In the genomic region with DNA sequence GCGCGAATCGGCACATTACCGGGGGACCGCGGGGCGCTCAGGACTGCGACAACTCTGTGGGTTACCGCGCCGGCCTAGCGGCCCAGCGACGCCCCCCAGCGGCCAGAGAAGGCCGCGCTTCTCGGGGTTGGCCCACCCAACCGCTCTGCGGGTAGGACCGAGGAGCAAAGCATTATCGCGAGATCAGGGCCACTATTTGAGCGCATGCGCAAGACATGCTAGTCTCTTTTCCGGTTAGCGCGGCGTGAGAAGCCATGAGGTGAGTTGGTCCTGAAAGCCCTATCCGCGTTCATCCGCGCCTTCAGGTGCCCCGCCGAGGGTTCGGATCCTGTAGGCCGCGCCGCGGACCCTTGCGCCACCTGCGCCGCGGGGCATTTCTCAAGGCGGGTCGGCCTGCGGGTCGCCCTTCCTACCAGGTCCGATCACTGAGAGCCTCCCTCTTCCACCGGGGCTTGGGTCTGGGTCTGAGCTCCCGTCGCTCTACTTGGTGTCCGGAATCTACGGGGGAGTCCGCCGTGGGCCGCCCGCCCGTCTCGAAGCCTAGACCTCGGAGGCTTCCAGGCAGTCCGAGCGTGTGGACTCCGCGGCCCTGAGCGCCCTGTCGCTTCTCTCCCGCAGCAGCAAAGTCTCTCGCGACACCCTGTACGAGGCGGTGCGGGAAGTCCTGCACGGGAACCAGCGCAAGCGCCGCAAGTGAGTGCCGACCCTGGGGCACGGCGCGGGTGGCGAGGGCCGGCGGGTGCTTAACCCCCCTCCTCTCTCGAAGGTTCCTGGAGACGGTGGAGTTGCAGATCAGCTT, we compare ENCODE assay signal across 1 cellular context.
TF ChIP-seq lines count a peak whose summit lies in the region.

Gene RPL10A, plus strand, starts transcription at position 221 of the 799 bp plus-strand sequence. Its CDS starts 34 bp downstream, at position 255.

TF ChIP-seq in K562, 482 proteins besides CTCF, POLR2A, EP300 and RAD21 (continued from another document and continues in another):
- TF ChIP-seq, protein P1, sequence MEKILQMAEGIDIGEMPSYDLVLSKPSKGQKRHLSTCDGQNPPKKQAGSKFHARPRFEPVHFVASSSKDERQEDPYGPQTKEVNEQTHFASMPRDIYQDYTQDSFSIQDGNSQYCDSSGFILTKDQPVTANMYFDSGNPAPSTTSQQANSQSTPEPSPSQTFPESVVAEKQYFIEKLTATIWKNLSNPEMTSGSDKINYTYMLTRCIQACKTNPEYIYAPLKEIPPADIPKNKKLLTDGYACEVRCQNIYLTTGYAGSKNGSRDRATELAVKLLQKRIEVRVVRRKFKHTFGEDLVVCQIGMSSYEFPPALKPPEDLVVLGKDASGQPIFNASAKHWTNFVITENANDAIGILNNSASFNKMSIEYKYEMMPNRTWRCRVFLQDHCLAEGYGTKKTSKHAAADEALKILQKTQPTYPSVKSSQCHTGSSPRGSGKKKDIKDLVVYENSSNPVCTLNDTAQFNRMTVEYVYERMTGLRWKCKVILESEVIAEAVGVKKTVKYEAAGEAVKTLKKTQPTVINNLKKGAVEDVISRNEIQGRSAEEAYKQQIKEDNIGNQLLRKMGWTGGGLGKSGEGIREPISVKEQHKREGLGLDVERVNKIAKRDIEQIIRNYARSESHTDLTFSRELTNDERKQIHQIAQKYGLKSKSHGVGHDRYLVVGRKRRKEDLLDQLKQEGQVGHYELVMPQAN (IDR thresholded peaks at IDR 0.05; ENCODE audit: borderline replicate concordance) = peak; percentile 96
- TF ChIP-seq, protein P2, sequence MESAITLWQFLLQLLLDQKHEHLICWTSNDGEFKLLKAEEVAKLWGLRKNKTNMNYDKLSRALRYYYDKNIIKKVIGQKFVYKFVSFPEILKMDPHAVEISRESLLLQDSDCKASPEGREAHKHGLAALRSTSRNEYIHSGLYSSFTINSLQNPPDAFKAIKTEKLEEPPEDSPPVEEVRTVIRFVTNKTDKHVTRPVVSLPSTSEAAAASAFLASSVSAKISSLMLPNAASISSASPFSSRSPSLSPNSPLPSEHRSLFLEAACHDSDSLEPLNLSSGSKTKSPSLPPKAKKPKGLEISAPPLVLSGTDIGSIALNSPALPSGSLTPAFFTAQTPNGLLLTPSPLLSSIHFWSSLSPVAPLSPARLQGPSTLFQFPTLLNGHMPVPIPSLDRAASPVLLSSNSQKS (CRISPR knock-in tag; IDR thresholded peaks at IDR 0.05) = no peak
- TF ChIP-seq SUPT5H (IDR thresholded peaks at IDR 0.05) (peak; percentile 100), ZZZ3 (IDR thresholded peaks at IDR 0.05) (peak; percentile 98), BRD9 (IDR thresholded peaks at IDR 0.05; ENCODE audit: low read depth, partially characterized antibody) (peak; percentile 98), RBM39 (optimal IDR thresholded peaks at IDR 0.05; ENCODE audit: low read depth, low read length) (peak; percentile 72), NFIC (IDR thresholded peaks at IDR 0.05) (peak; percentile 79), HMGN3 (IDR thresholded peaks at IDR 0.05; ENCODE audit: borderline replicate concordance, extremely low read depth, insufficient read length, low read depth, low read length) (peak; percentile 89), RB1 (IDR thresholded peaks at IDR 0.05; ENCODE audit: low read depth) (peak; percentile 97), ZNF609 (CRISPR knock-in tag; IDR thresholded peaks at IDR 0.05; ENCODE audit: borderline replicate concordance) (peak; percentile 51; the same call in 1 of the 2 replicates), E2F8 (IDR thresholded peaks at IDR 0.05; ENCODE audit: low read depth, partially characterized antibody) (no peak), ZNF232 (CRISPR knock-in tag; IDR thresholded peaks at IDR 0.05) (0 out of 2 replicates have a peak, but pooled peaks have one; percentile 73), ZNF175 (CRISPR knock-in tag; IDR thresholded peaks at IDR 0.05; ENCODE audit: low read depth) (no peak), NR3C1 (CRISPR knock-in tag; IDR thresholded peaks at IDR 0.05) (0 out of 2 replicates have a peak, but pooled peaks have one; percentile 65), ZFPM2 (CRISPR knock-in tag; IDR thresholded peaks at IDR 0.05) (0 out of 2 replicates have a peak, but pooled peaks have one; percentile 37), TRIM28 (IDR thresholded peaks at IDR 0.05) (peak; percentile 76), SRSF9 (IDR thresholded peaks at IDR 0.05; ENCODE audit: borderline replicate concordance, low read depth, low read length) (no peak), CCNT2 (IDR thresholded peaks at IDR 0.05; ENCODE audit: borderline replicate concordance, extremely low read depth, insufficient read length, low read depth, low read length) (peak; percentile 87), KDM4B (IDR thresholded peaks at IDR 0.05; ENCODE audit: borderline replicate concordance in 2 of 2, low read depth in 1 of 2) (no peak; a peak in 1 of 4 replicates)
- TF ChIP-seq, protein P3, sequence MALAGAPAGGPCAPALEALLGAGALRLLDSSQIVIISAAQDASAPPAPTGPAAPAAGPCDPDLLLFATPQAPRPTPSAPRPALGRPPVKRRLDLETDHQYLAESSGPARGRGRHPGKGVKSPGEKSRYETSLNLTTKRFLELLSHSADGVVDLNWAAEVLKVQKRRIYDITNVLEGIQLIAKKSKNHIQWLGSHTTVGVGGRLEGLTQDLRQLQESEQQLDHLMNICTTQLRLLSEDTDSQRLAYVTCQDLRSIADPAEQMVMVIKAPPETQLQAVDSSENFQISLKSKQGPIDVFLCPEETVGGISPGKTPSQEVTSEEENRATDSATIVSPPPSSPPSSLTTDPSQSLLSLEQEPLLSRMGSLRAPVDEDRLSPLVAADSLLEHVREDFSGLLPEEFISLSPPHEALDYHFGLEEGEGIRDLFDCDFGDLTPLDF (CRISPR knock-in tag; IDR thresholded peaks at IDR 0.05) = peak; percentile 94
- TF ChIP-seq, protein P4, sequence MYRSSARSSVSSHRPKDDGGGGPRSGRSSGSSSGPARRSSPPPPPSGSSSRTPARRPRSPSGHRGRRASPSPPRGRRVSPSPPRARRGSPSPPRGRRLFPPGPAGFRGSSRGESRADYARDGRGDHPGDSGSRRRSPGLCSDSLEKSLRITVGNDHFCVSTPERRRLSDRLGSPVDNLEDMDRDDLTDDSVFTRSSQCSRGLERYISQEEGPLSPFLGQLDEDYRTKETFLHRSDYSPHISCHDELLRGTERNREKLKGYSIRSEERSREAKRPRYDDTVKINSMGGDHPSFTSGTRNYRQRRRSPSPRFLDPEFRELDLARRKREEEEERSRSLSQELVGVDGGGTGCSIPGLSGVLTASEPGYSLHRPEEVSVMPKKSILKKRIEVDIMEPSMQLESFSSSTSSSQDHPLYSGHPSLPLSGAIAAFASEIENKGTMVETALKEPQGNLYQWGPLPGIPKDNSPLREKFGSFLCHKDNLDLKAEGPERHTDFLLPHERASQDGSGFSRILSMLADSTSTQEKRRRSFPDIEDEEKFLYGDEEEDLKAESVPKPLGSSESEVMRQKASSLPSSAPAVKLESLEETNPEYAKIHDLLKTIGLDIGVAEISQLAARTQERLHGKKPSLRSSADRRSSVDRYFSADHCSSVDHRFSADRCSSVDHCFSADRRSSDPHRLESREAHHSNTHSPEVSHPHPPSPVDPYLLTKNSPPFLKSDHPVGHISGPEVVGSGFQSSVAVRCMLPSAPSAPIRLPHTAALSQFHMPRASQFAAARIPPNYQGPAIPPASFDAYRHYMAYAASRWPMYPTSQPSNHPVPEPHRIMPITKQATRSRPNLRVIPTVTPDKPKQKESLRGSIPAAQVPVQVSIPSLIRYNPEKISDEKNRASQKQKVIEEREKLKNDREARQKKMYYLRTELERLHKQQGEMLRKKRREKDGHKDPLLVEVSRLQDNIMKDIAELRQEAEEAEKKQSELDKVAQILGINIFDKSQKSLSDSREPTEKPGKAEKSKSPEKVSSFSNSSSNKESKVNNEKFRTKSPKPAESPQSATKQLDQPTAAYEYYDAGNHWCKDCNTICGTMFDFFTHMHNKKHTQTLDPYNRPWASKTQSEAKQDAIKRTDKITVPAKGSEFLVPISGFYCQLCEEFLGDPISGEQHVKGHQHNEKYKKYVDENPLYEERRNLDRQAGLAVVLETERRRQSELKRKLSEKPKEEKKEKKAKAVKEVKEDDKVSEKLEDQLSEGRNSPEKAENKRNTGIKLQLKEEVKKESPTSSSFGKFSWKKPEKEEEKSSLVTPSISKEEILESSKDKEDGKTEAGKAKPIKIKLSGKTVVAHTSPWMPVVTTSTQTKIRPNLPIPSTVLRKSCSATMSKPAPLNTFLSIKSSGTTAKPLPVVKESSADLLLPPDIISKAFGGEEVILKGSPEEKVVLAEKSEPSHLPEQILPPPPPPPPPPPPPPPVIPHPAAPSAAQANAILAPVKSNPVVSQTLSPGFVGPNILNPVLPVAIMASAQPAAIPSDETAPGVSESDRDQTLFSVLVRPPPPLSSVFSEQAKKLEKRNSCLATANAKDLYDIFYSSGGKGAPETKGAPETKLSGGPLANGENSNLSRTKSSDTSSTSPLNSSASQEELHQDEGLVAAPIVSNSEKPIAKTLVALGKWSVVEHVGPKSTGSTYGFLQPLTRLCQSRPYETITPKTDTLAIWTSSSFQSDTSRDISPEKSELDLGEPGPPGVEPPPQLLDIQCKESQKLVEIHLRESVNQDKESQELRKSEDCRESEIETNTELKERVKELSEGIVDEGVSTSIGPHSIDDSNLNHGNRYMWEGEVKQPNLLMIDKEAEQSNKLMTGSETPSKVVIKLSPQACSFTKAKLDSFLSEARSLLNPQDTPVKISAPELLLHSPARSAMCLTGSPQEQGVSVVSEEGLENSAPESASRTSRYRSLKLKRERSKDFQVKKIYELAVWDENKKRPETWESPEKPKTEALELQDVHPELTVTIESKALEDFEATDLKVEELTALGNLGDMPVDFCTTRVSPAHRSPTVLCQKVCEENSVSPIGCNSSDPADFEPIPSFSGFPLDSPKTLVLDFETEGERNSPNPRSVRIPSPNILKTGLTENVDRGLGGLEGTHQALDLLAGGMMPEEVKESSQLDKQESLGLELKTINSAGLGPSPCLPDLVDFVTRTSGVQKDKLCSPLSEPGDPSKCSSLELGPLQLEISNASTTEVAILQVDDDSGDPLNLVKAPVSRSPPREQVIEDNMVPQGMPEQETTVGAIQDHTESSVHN (IDR thresholded peaks at IDR 0.05; ENCODE audit: borderline replicate concordance in 1 of 2, low read depth in 1 of 2) = peak in 1 of 2 experiments; percentile 66; a peak in 1 of 4 replicates
- TF ChIP-seq, protein P5, sequence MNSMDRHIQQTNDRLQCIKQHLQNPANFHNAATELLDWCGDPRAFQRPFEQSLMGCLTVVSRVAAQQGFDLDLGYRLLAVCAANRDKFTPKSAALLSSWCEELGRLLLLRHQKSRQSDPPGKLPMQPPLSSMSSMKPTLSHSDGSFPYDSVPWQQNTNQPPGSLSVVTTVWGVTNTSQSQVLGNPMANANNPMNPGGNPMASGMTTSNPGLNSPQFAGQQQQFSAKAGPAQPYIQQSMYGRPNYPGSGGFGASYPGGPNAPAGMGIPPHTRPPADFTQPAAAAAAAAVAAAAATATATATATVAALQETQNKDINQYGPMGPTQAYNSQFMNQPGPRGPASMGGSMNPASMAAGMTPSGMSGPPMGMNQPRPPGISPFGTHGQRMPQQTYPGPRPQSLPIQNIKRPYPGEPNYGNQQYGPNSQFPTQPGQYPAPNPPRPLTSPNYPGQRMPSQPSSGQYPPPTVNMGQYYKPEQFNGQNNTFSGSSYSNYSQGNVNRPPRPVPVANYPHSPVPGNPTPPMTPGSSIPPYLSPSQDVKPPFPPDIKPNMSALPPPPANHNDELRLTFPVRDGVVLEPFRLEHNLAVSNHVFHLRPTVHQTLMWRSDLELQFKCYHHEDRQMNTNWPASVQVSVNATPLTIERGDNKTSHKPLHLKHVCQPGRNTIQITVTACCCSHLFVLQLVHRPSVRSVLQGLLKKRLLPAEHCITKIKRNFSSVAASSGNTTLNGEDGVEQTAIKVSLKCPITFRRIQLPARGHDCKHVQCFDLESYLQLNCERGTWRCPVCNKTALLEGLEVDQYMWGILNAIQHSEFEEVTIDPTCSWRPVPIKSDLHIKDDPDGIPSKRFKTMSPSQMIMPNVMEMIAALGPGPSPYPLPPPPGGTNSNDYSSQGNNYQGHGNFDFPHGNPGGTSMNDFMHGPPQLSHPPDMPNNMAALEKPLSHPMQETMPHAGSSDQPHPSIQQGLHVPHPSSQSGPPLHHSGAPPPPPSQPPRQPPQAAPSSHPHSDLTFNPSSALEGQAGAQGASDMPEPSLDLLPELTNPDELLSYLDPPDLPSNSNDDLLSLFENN (IDR thresholded peaks at IDR 0.05; ENCODE audit: low read depth in 2 of 2, low read length in 2 of 2) = peak in 1 of 2 experiments; percentile 77; a peak in 1 of 4 replicates
